18 cellular contexts compared by ENCODE assay signal in the genomic region with DNA sequence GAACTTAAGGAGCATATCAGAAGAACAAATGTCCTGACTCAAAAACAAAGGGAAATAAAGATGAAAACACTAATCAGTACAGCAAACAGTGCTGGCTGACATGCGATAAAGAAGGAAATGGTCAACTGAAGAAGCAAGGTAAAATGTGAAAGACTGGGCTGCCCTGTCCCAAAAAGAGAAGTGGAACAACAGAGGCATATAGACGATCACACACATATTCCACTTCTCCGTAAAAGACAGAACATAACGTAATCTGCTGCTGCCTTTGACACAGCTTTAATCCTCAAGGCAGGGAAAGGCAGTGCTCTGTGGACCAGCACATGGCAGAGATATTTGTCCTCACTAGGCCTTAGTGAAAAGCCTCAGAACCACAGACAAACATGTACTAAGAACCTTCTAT. TPM values are rescaled to one million over a fixed set of nuclear protein-coding genes. Genes with fewer than 3 reads are reported as not detected.
DNase-seq lines count a peak whose midpoint lies in the region; ATAC-seq and TF ChIP-seq lines count a peak whose summit lies in the region.
"Had no signal": no experiment of that assay in that cellular context is flagged by ENCODE, and none has a peak within 500 bp of the region (broad histone marks: within the 10 kb centered on the region; RNA-seq: fewer than 3 reads in every experiment).

No MANE protein-coding gene starts in this region.

- peak overlapping the region; percentile 13 for H3K4me2 ChIP-seq in DOHH2 (ENCODE audit: low read length)
- H3K4me2 ChIP-seq in OCI-LY1 (ENCODE audit: low read length), result no peak overlapping the region; the same call in 1 of the 2 replicates

- no peak overlapping the region for H3K27ac Mint-ChIP-seq in stimulated activated effector memory CD8-positive, alpha-beta T cell treated with anti-CD3 and anti-CD28 coated beads, Interleukin-12 subunit alpha, Interleukin-12 subunit beta, amount 100 ng/mL, for 72 hours
- H3K27ac Mint-ChIP-seq: CD4-positive, CD25-positive, alpha-beta regulatory T cell had no signal

- no peaks in the 10 kb centered on the region for H3K36me3 ChIP-seq in DOHH2 (ENCODE audit: control insufficient read depth, low read length)
- no peaks in the 10 kb centered on the region for H3K36me3 ChIP-seq in OCI-LY1 (ENCODE audit: insufficient read depth, low read length)
- H3K36me3 ChIP-seq in lower lobe of right lung, result no peaks in the 10 kb centered on the region
- H3K36me3 ChIP-seq: Peyer's patch had no signal

- H3K4me1 ChIP-seq in DOHH2 (ENCODE audit: control insufficient read depth, low read length) (peaks cover 52% of the 10 kb centered on the region), OCI-LY1 (ENCODE audit: insufficient read depth, low read length, severe bottlenecking) (peaks cover 21% of the 10 kb centered on the region), lower lobe of right lung (peaks cover 17% of the 10 kb centered on the region)

- H3K27ac ChIP-seq in DOHH2 (ENCODE audit: low read depth, low read length) (no peak overlapping the region), OCI-LY1 (ENCODE audit: low read depth, low read length, poor library complexity, severe bottlenecking) (peak overlapping the region; percentile 46), lower lobe of right lung (peak overlapping the region; percentile 21)
- H3K27ac ChIP-seq: Peyer's patch had no signal

- H3K4me3 Mint-ChIP-seq in stimulated activated effector memory CD8-positive, alpha-beta T cell treated with anti-CD3 and anti-CD28 coated beads, Interleukin-12 subunit alpha, Interleukin-12 subunit beta, amount 100 ng/mL, for 72 hours, result no peak overlapping the region
- H3K4me3 Mint-ChIP-seq: CD4-positive, CD25-positive, alpha-beta regulatory T cell had no signal

- H3K9ac ChIP-seq in OCI-LY1 (ENCODE audit: low read length), result peak overlapping the region; percentile 6; the same call in 1 of the 2 replicates

- H4K20me1 ChIP-seq in DOHH2 (ENCODE audit: control insufficient read depth, insufficient read depth, low read depth, low read length), result no peaks in the 10 kb centered on the region
- no peaks in the 10 kb centered on the region for H4K20me1 ChIP-seq in OCI-LY1 (ENCODE audit: insufficient read depth, low read length)

- DNase-seq in Ammon's horn (ENCODE audit: low spot score), result peak; percentile 18
- DNase-seq in lower lobe of right lung, result no peak
- DNase-seq in NCI-H510A (lab: John Stamatoyannopoulos, UW), result no peak
- DNase-seq in activated gamma-delta T cell (lab: John Stamatoyannopoulos, UW), result no peak
- no peak for DNase-seq in stimulated activated effector memory CD8-positive, alpha-beta T cell treated with anti-CD3 and anti-CD28 coated beads, Interleukin-12 subunit alpha, Interleukin-12 subunit beta, amount 100 ng/mL, for 72 hours (ENCODE audit: low spot score in 2 of 2)
- DNase-seq: Caco-2; CD4-positive, CD25-positive, alpha-beta regulatory T cell; DMS153; KG1; NCI-H1105 treated with DMSO at 0.1 percent for 48 hours; NCI-H187; NCI-H69; Peyer's patch; SHP77 had no signal

- ATAC-seq in lower lobe of right lung, result peak; percentile 34 to 35
- ATAC-seq in GM21390 (IDR thresholded peaks at IDR 0.05; ENCODE audit: unreplicated experiment), result no peak
- ATAC-seq in stimulated activated effector memory CD8-positive, alpha-beta T cell treated with anti-CD3 and anti-CD28 coated beads, Interleukin-12 subunit alpha, Interleukin-12 subunit beta, amount 100 ng/mL, for 72 hours, result no peak
- ATAC-seq: SK-N-SH treated with all-trans-retinoic acid at 6 μM for 48 hours had no signal

- no peaks in the 10 kb centered on the region for H3K9me2 ChIP-seq in DOHH2 (replicated peaks; ENCODE audit: control insufficient read depth, low read length)
- H3K9me2 ChIP-seq in OCI-LY1 (ENCODE audit: low read depth, low read length), result no peaks in the 10 kb centered on the region

- H3K27me3 ChIP-seq in DOHH2 (ENCODE audit: control insufficient read depth, low read length), result no peaks in the 10 kb centered on the region
- no peaks in the 10 kb centered on the region for H3K27me3 ChIP-seq in OCI-LY1 (ENCODE audit: insufficient read depth, low read length)
- no peaks in the 10 kb centered on the region for H3K27me3 ChIP-seq in lower lobe of right lung (ENCODE audit: low read depth)
- H3K27me3 ChIP-seq: Peyer's patch had no signal

- TF ChIP-seq CTCF in DOHH2 (IDR thresholded peaks at IDR 0.05; ENCODE audit: low read depth, low read length, poor library complexity, severe bottlenecking) (no peak), OCI-LY1 (IDR thresholded peaks at IDR 0.05; ENCODE audit: low read length) (no peak), lower lobe of right lung (IDR thresholded peaks at IDR 0.05) (no peak)

- no peak overlapping the region; the same call in 1 of the 2 replicates for H2AFZ ChIP-seq in OCI-LY1 (ENCODE audit: low read length)

- no peaks in the 10 kb centered on the region for H3K79me2 ChIP-seq in DOHH2 (ENCODE audit: control insufficient read depth, low read length)
- no peaks in the 10 kb centered on the region for H3K79me2 ChIP-seq in OCI-LY1 (ENCODE audit: insufficient read depth, low read length)

- H3K36me3 Mint-ChIP-seq in stimulated activated effector memory CD8-positive, alpha-beta T cell treated with anti-CD3 and anti-CD28 coated beads, Interleukin-12 subunit alpha, Interleukin-12 subunit beta, amount 100 ng/mL, for 72 hours, result no peaks in the 10 kb centered on the region
- H3K36me3 Mint-ChIP-seq: CD4-positive, CD25-positive, alpha-beta regulatory T cell had no signal

- H3K4me3 ChIP-seq in DOHH2 (ENCODE audit: low read length) (no peak overlapping the region), OCI-LY1 (ENCODE audit: low read depth, low read length, poor library complexity, severe bottlenecking) (no peak overlapping the region), lower lobe of right lung (no peak overlapping the region)
- H3K4me3 ChIP-seq: Peyer's patch had no signal

- no peaks in the 10 kb centered on the region for H3K4me1 Mint-ChIP-seq in stimulated activated effector memory CD8-positive, alpha-beta T cell treated with anti-CD3 and anti-CD28 coated beads, Interleukin-12 subunit alpha, Interleukin-12 subunit beta, amount 100 ng/mL, for 72 hours
- H3K4me1 Mint-ChIP-seq: CD4-positive, CD25-positive, alpha-beta regulatory T cell had no signal

- intact Hi-C loops in lower lobe of right lung (cut with DNase I), result no loop called here

- H3K9me3 Mint-ChIP-seq in stimulated activated effector memory CD8-positive, alpha-beta T cell treated with anti-CD3 and anti-CD28 coated beads, Interleukin-12 subunit alpha, Interleukin-12 subunit beta, amount 100 ng/mL, for 72 hours, result no peaks in the 10 kb centered on the region

- H3F3A ChIP-seq in DOHH2 (ENCODE audit: control insufficient read depth, insufficient read depth) (0 out of 2 replicates have a peak, but pooled peaks cover 3% of the 10 kb centered on the region), OCI-LY1 (ENCODE audit: insufficient read depth, low read length) (no peaks in the 10 kb centered on the region)

- no peaks in the 10 kb centered on the region for H3K9me3 ChIP-seq in DOHH2 (ENCODE audit: control insufficient read depth, insufficient read depth, low read length)
- no peaks in the 10 kb centered on the region for H3K9me3 ChIP-seq in OCI-LY1 (ENCODE audit: low read length)
- no peaks in the 10 kb centered on the region for H3K9me3 ChIP-seq in lower lobe of right lung
- H3K9me3 ChIP-seq: Caco-2, Peyer's patch had no signal

RNA-seq across cellular contexts. Expression of a gene that starts 24.3 kb away (rescaled TPM):
- 33.6 TPM for total RNA-seq in lower lobe of right lung

Comparison
In these comparisons a context has a peak if more than half of its experiments do, and no peak if none do; other contexts are left out.
1. ATAC-seq: peak in lower lobe of right lung (2 of 2); none in GM21390 (single experiment) and stimulated activated effector memory CD8-positive, alpha-beta T cell treated with anti-CD3 and anti-CD28 coated beads, Interleukin-12 subunit alpha, Interleukin-12 subunit beta, amount 100 ng/mL, for 72 hours (single experiment).